Comparison of ENCODE assay signal across 8 cellular contexts in the genomic region with DNA sequence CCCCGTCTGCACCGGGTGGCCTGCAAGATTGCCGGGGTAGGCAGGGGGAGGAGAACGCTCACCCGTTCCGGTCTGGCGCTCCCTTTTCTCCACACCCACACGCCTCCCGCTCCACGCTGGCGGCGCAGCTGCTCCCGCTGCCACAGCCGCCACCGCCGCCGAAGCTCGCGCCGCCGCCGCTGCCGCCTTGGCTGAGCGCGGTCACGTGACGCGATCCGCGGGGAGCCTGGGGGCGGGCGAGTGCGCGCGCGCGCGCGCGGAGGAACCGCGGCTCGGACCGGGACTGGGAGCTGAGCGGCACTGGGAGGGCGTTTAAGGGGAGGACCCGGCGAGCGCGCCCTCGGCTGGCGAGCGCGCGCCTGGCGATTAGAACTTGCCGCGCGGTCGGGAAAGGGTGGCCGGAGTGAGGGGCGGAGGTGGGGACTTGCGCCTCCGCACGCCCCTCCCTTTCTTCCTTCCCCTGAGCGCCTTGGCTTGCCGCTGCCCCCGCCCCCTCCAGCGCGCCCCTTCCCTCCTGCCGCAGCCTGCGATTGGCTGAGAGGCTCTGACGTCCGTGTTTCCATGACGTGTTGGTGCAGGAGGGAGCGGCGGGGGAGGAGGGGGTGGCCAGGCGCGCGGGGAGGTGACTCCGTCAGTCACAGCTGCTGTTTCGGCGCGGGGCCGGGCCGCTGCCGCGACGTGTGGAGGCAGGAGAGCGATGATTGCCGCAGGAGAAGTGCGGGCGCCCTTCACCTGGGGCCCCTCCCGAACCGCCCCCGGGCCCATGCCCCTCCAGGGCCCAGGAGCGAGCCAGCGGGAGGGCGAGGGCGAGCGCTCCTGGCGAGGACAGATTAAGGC.
DNase-seq lines count a peak whose midpoint lies in the region; ATAC-seq and TF ChIP-seq lines count a peak whose summit lies in the region.

No MANE protein-coding gene starts in this region.

- peaks cover 40% of the 10 kb centered on the region for H3K4me1 Mint-ChIP-seq in central memory CD8-positive, alpha-beta T cell

- H3K27me3 Mint-ChIP-seq in central memory CD8-positive, alpha-beta T cell = no peaks in the 10 kb centered on the region

- peak overlapping the region; percentile 98 for H3K27ac Mint-ChIP-seq in central memory CD8-positive, alpha-beta T cell (ENCODE audit: low read depth)

- DNase-seq in AG10803 (ENCODE audit: low read depth) (peak; percentile 100), NCI-H345 treated with DMSO at 0.1 percent for 48 hours (lab: John Stamatoyannopoulos, UW; ENCODE audit: unreplicated experiment) (peak; percentile 88), iris pigment epithelial cell (ENCODE audit: low read depth) (peak; percentile 100)
- DNase-seq in activated CD4-positive, CD25-positive, alpha-beta regulatory T cell treated with anti-CD3 and anti-CD28 coated beads, Interleukin-2, amount 50 U/mL, for 16 hours (ENCODE audit: low read depth, low spot score) = peak; percentile 98
- DNase-seq in central memory CD8-positive, alpha-beta T cell (ENCODE audit: low spot score in 2 of 2) = peak; percentile 94 to 96
- DNase-seq in stimulated activated CD4-positive, alpha-beta T cell treated with anti-CD3 and anti-CD28 coated beads, Interleukin-12 subunit alpha, Interleukin-12 subunit beta, amount 100 ng/mL, for 24 hours (ENCODE audit: low read depth in 2 of 2) = peak; percentile 98

- no peaks in the 10 kb centered on the region for H3K9me3 Mint-ChIP-seq in central memory CD8-positive, alpha-beta T cell

- peaks cover 30% of the 10 kb centered on the region for H3K36me3 Mint-ChIP-seq in central memory CD8-positive, alpha-beta T cell (ENCODE audit: insufficient read depth)

- peak overlapping the region; percentile 86 for H3K4me3 ChIP-seq in AG10803 (ENCODE audit: low read length)

- ATAC-seq in GM19035 (IDR thresholded peaks at IDR 0.05; ENCODE audit: unreplicated experiment) (peak; percentile 71), HG03342 (IDR thresholded peaks at IDR 0.05; ENCODE audit: unreplicated experiment) (peak; percentile 68)
- peak; percentile 72 for ATAC-seq in central memory CD8-positive, alpha-beta T cell (replicated peaks; ENCODE audit: extremely low read depth, poor library complexity, severe bottlenecking)

- peak overlapping the region; percentile 93 for H3K4me3 Mint-ChIP-seq in central memory CD8-positive, alpha-beta T cell

- no peak for TF ChIP-seq CTCF in AG10803 (conservative IDR thresholded peaks at IDR 0.05; ENCODE audit: low read length)

Comparison
In these comparisons a context has a peak if more than half of its experiments do, and no peak if none do; other contexts are left out.
1. Peak in every context shown above with its lines: DNase-seq, ATAC-seq and H3K4me3 ChIP-seq.